Comparison of ENCODE assay signal across 16 cellular contexts in the genomic region with DNA sequence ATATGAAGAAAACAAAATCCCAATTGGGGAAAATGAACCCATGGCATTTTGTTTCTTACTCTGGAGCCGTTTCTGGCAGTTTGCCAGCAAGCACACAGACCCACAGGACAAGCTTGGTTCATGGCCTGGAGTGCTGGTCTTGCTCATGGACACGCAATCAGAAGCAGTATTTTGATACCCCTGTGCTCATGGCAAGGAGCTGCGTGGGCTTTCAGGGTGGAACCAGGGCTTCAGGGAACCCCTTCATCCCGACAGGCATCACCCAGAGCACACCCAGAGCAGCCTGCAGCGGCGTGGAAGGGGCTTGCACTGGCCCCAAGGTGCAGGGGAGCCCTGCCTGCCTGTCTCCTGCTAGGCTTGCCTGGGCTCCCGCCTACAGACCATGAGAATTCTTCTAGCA. TPM values are rescaled to one million over a fixed set of nuclear protein-coding genes. Genes with fewer than 3 reads are reported as not detected.
DNase-seq lines count a peak whose midpoint lies in the region; ATAC-seq and TF ChIP-seq lines count a peak whose summit lies in the region.
"Had no signal": no experiment of that assay in that cellular context is flagged by ENCODE, and none has a peak within 500 bp of the region (broad histone marks: within the 10 kb centered on the region; RNA-seq: fewer than 3 reads in every experiment).

No MANE protein-coding gene starts in this region.

- H3K27me3 ChIP-seq in RWPE2 (ENCODE audit: insufficient read depth, poor library complexity, severe bottlenecking) (peaks cover 10% of the 10 kb centered on the region), right lobe of liver (no peaks in the 10 kb centered on the region), aorta (ENCODE audit: control insufficient read depth in 1 of 2, insufficient read depth in 2 of 2, low read length in 1 of 2) (no peaks in the 10 kb centered on the region), transverse colon (no peaks in the 10 kb centered on the region)

- H3K4me1 ChIP-seq in RWPE2 (ENCODE audit: insufficient read depth, poor library complexity, severe bottlenecking) = no peaks in the 10 kb centered on the region
- no peaks in the 10 kb centered on the region for H3K4me1 ChIP-seq in right lobe of liver
- H3K4me1 ChIP-seq in aorta (ENCODE audit: control insufficient read depth in 1 of 2, insufficient read depth in 2 of 2, low read length in 2 of 2) = no peaks in the 10 kb centered on the region
- no peaks in the 10 kb centered on the region for H3K4me1 ChIP-seq in transverse colon

- intact Hi-C loops in right lobe of liver (cut with DNase I) (loop anchor here (5.0 kb wide), 1 partner anchor 41 kb away; no protein-coding TSS in a partner anchor), aorta (cut with DNase I) (loop anchor here in 1 of 2 donors (5.0 kb wide), 1 partner anchor 306 kb away; no protein-coding TSS in a partner anchor), transverse colon (cut with DNase I; ENCODE audit: low total_unique reads) (loop anchor here (10.0 kb wide), 1 partner anchor 227 kb away; no protein-coding TSS in a partner anchor)

- TF ChIP-seq CTCF in RWPE2 (IDR thresholded peaks at IDR 0.05; ENCODE audit: poor library complexity, severe bottlenecking) (no peak), right lobe of liver (IDR thresholded peaks at IDR 0.05) (no peak), transverse colon (IDR thresholded peaks at IDR 0.05) (no peak)

- H3K4me3 ChIP-seq in RWPE2 (ENCODE audit: severe bottlenecking) (no peak overlapping the region), right lobe of liver (no peak overlapping the region), aorta (ENCODE audit: low read length in 2 of 2) (no peak overlapping the region), transverse colon (no peak overlapping the region)
- H3K4me3 ChIP-seq: MG63 had no signal

- no peak overlapping the region for H3K4me3 Mint-ChIP-seq in activated T-cell treated with anti-CD3 and anti-CD28 coated beads, Interleukin-2, amount 50 U/mL, for 4 hours
- no peak overlapping the region for H3K4me3 Mint-ChIP-seq in activated T-cell treated with anti-CD3 and anti-CD28 coated beads, Interleukin-2, amount 50 U/mL, for 72 hours
- H3K4me3 Mint-ChIP-seq: CD4-positive, alpha-beta T cell had no signal

- in situ Hi-C loops in G401 (cut with HindIII; ENCODE audit: low sequenced_read_pairs) = no loop called here
- in situ Hi-C loops in transverse colon (cut with MboI; ENCODE audit: low pct_ligation_motif_present in 1 of 4, low pct_unique_long_range_greater_than_20kb in 1 of 4, low sequenced_read_pairs in 3 of 4) = loop anchor here in 1 of 4 donors (5.0 to 10.0 kb wide), 2 partner anchors 41 to 123 kb away; no protein-coding TSS in a partner anchor

- H3K27ac ChIP-seq in RWPE2 (ENCODE audit: poor library complexity, severe bottlenecking) = no peak overlapping the region
- H3K27ac ChIP-seq in right lobe of liver = no peak overlapping the region
- H3K27ac ChIP-seq in aorta (ENCODE audit: low read depth in 1 of 2, low read length in 2 of 2) = no peak overlapping the region
- H3K27ac ChIP-seq in transverse colon = no peak overlapping the region
- H3K27ac ChIP-seq: RWPE1 had no signal

- H3K27me3 Mint-ChIP-seq in activated T-cell treated with anti-CD3 and anti-CD28 coated beads, Interleukin-2, amount 50 U/mL, for 4 hours (ENCODE audit: low read depth) = peaks cover 3% of the 10 kb centered on the region
- H3K27me3 Mint-ChIP-seq in activated T-cell treated with anti-CD3 and anti-CD28 coated beads, Interleukin-2, amount 50 U/mL, for 72 hours (ENCODE audit: low read depth) = no peaks in the 10 kb centered on the region
- H3K27me3 Mint-ChIP-seq: CD4-positive, alpha-beta T cell had no signal

- ATAC-seq in activated T-cell treated with anti-CD3 and anti-CD28 coated beads, Interleukin-2, amount 50 U/mL, for 4 hours = no peak
- ATAC-seq in activated T-cell treated with anti-CD3 and anti-CD28 coated beads, Interleukin-2, amount 50 U/mL, for 72 hours (replicated peaks in 1 of 2) = no peak
- no peak for ATAC-seq in RWPE2 (ENCODE audit: low read depth)
- ATAC-seq in right lobe of liver = no peak
- ATAC-seq in aorta (ENCODE audit: low FRiP score) = no peak

- H3K9me3 ChIP-seq in RWPE2 (ENCODE audit: severe bottlenecking) (peaks cover under 1% of the 10 kb centered on the region), right lobe of liver (no peaks in the 10 kb centered on the region), aorta (ENCODE audit: control insufficient read depth, low read length) (no peaks in the 10 kb centered on the region), transverse colon (peaks cover 1 to 2% of the 10 kb centered on the region in 2 donors)

- no peaks in the 10 kb centered on the region for H3K36me3 Mint-ChIP-seq in activated T-cell treated with anti-CD3 and anti-CD28 coated beads, Interleukin-2, amount 50 U/mL, for 4 hours (ENCODE audit: insufficient read depth)
- H3K36me3 Mint-ChIP-seq in activated T-cell treated with anti-CD3 and anti-CD28 coated beads, Interleukin-2, amount 50 U/mL, for 72 hours (ENCODE audit: insufficient read depth in 2 of 2) = peaks cover 1 to 5% of the 10 kb centered on the region in 2 donors

- no peak for TF ChIP-seq POLR2A in right lobe of liver (IDR thresholded peaks at IDR 0.05)
- no peak for TF ChIP-seq POLR2A in transverse colon (IDR thresholded peaks at IDR 0.05)

- peaks cover 10% of the 10 kb centered on the region for H3K9me3 Mint-ChIP-seq in activated T-cell treated with anti-CD3 and anti-CD28 coated beads, Interleukin-2, amount 50 U/mL, for 4 hours
- peaks cover 3 to 4% of the 10 kb centered on the region in 2 donors for H3K9me3 Mint-ChIP-seq in activated T-cell treated with anti-CD3 and anti-CD28 coated beads, Interleukin-2, amount 50 U/mL, for 72 hours

- DNase-seq in activated T-cell treated with anti-CD3 and anti-CD28 coated beads, Interleukin-2, amount 50 U/mL, for 4 hours = peak; percentile 1
- no peak for DNase-seq in activated T-cell treated with anti-CD3 and anti-CD28 coated beads, Interleukin-2, amount 50 U/mL, for 72 hours
- DNase-seq in RWPE2 (ENCODE audit: low spot score) = peak; percentile 19
- peak in 2 of 3 donors; percentile 42 for DNase-seq in right lobe of liver
- DNase-seq in aorta = peak; percentile 34 to 43
- DNase-seq in G401 (ENCODE audit: low spot score) = no peak
- DNase-seq in transverse colon = no peak
- DNase-seq: ACHN; CD4-positive, alpha-beta T cell; MG63; NCI-H1105 treated with DMSO at 0.1 percent for 48 hours; NCI-H1930; NCI-H510A; OCI-M1 had no signal

- H3K36me3 ChIP-seq in RWPE2 (ENCODE audit: low read depth) = no peaks in the 10 kb centered on the region
- no peaks in the 10 kb centered on the region for H3K36me3 ChIP-seq in right lobe of liver
- no peaks in the 10 kb centered on the region for H3K36me3 ChIP-seq in aorta (ENCODE audit: control insufficient read depth in 1 of 2, insufficient read depth in 2 of 2, low read length in 1 of 2)
- no peaks in the 10 kb centered on the region for H3K36me3 ChIP-seq in transverse colon
- H3K36me3 ChIP-seq: MG63 had no signal

- no peak for TF ChIP-seq EP300 in transverse colon (IDR thresholded peaks at IDR 0.05; ENCODE audit: low read depth)

- peaks cover 7% of the 10 kb centered on the region for H3K4me1 Mint-ChIP-seq in activated T-cell treated with anti-CD3 and anti-CD28 coated beads, Interleukin-2, amount 50 U/mL, for 4 hours (ENCODE audit: low read depth)
- peaks cover 26% of the 10 kb centered on the region for H3K4me1 Mint-ChIP-seq in activated T-cell treated with anti-CD3 and anti-CD28 coated beads, Interleukin-2, amount 50 U/mL, for 72 hours (ENCODE audit: low read depth)

- H3K27ac Mint-ChIP-seq in activated T-cell treated with anti-CD3 and anti-CD28 coated beads, Interleukin-2, amount 50 U/mL, for 72 hours = no peak overlapping the region
- H3K27ac Mint-ChIP-seq: CD4-positive, alpha-beta T cell had no signal

- 50% methylated on average over 2 of the region's 7 CpGs for WGBS in right lobe of liver (ENCODE audit: insufficient coverage, low coverage, low lambda C conversion rate, missing lambda C conversion rate)
- WGBS in aorta, 2 donors = 61 to 69% methylated on average over 7 of the region's 7 CpGs
- WGBS in transverse colon (ENCODE audit: low coverage in 1 of 2), 2 donors = 59% methylated on average over 7 of the region's 7 CpGs; no CpG with 5 or more reads in 1 of the 2 donors

RNA-seq across cellular contexts. Expression of a gene that starts 45.4 kb away (rescaled TPM):
- total RNA-seq in activated T-cell treated with anti-CD3 and anti-CD28 coated beads, Interleukin-2, amount 50 U/mL, for 4 hours = 1 to 10 TPM; 2.7 to 5.7 (median 4.8) TPM
- 10 to 100 TPM; 20.2 to 24.1 TPM for total RNA-seq in activated T-cell treated with anti-CD3 and anti-CD28 coated beads, Interleukin-2, amount 50 U/mL, for 72 hours
- total RNA-seq in right lobe of liver (1 to 10 TPM in 1 of 6 experiments, under 1 TPM in 5; 0.37 to 1.5 (median 0.69) TPM), aorta (10 to 100 TPM in 1 of 2 donors, 1 to 10 TPM in 1; 7.0 to 15.0 TPM), transverse colon (1 to 10 TPM in 3 of 4 donors, under 1 TPM in 1; 0.80 to 7.8 (median 5.3) TPM)
- 1 to 10 TPM in 1 of 2 donors, not detected in 1; 3.6 TPM for polyA plus RNA-seq in aorta
- total RNA-seq in G401 (2014; rRNA removed; shearing (Covaris generic)) = 1.7 and 4.0 TPM in 2 replicates
- total RNA-seq: SK-MEL-5 had no signal

RNA-seq across cellular contexts. Expression of a gene that starts 55.9 kb away (rescaled TPM):
- 10 to 100 TPM; 69.0 to 94.9 (median 77.7) TPM for total RNA-seq in activated T-cell treated with anti-CD3 and anti-CD28 coated beads, Interleukin-2, amount 50 U/mL, for 4 hours
- total RNA-seq in activated T-cell treated with anti-CD3 and anti-CD28 coated beads, Interleukin-2, amount 50 U/mL, for 72 hours = 10 to 100 TPM; 30.4 to 40.1 TPM
- total RNA-seq in right lobe of liver (10 to 100 TPM in 4 of 6 experiments, 1 to 10 TPM in 2; 4.5 to 24.5 (median 15.7) TPM), aorta (1 to 10 TPM; 6.2 to 8.4 TPM), transverse colon (10 to 100 TPM in 3 of 4 donors, 1 to 10 TPM in 1; 8.3 to 24.1 (median 17.3) TPM)
- 10 to 100 TPM in 1 of 2 donors, 1 to 10 TPM in 1; 4.5 to 32.5 TPM for polyA plus RNA-seq in aorta
- 15.4 and 15.9 TPM in 2 replicates for total RNA-seq in G401 (2014; rRNA removed; shearing (Covaris generic))

Comparison
In these comparisons a context has a peak if more than half of its experiments do, and no peak if none do; other contexts are left out.
1. DNase-seq: peak in activated T-cell treated with anti-CD3 and anti-CD28 coated beads, Interleukin-2, amount 50 U/mL, for 4 hours (single experiment), RWPE2 (single experiment), right lobe of liver (2 of 3) and aorta (2 of 2); none in activated T-cell treated with anti-CD3 and anti-CD28 coated beads, Interleukin-2, amount 50 U/mL, for 72 hours (0 of 2), G401 (single experiment) and transverse colon (single experiment).